1 cellular context compared by ENCODE assay signal in the genomic region with DNA sequence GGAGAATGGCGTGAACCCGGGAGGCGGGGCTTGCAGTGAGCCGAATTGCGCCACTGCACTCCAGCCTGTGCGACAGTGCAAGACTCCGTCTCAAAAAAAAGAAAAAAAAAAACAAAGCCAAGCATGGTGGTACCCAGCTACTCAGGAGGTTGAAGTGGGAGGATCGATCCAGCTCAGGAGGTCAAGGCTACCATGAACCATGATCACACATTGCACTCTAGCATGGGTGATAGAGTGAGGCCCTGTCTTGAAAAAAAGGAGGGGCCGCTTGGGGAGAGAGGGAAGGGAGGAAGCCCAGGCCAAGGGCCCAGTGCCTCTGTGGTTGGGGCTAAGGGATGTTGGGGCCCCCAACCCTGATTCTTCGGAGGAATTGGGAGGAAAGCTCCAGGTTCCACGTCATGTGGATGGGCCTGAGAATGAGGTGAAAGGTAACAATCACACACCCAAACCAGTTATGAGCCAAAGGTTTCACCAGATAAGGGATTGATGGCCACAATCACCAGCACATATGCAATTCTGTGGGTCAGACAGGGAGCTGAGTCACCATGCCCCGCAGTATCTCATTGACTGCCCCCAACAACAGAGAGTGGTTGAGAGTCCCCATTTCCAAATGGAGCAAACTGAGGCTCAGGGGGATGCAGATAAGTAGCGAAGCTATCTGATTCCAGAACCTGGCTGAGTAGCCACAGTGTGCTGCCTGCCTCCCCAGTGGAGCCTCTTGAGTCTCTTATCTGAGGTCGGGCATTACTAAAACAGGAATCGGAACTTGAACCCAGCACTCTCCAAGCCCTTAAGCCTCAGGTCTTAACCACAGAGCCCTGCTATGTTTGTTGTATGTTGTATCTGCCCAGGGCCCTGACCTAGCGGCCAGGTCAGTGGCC.
TF ChIP-seq lines count a peak whose summit lies in the region.

No MANE protein-coding gene starts in this region.

TF ChIP-seq in HepG2, 621 proteins besides CTCF, POLR2A, EP300 and RAD21 (continued from another document and continues in another):
- TF ChIP-seq, protein P1, sequence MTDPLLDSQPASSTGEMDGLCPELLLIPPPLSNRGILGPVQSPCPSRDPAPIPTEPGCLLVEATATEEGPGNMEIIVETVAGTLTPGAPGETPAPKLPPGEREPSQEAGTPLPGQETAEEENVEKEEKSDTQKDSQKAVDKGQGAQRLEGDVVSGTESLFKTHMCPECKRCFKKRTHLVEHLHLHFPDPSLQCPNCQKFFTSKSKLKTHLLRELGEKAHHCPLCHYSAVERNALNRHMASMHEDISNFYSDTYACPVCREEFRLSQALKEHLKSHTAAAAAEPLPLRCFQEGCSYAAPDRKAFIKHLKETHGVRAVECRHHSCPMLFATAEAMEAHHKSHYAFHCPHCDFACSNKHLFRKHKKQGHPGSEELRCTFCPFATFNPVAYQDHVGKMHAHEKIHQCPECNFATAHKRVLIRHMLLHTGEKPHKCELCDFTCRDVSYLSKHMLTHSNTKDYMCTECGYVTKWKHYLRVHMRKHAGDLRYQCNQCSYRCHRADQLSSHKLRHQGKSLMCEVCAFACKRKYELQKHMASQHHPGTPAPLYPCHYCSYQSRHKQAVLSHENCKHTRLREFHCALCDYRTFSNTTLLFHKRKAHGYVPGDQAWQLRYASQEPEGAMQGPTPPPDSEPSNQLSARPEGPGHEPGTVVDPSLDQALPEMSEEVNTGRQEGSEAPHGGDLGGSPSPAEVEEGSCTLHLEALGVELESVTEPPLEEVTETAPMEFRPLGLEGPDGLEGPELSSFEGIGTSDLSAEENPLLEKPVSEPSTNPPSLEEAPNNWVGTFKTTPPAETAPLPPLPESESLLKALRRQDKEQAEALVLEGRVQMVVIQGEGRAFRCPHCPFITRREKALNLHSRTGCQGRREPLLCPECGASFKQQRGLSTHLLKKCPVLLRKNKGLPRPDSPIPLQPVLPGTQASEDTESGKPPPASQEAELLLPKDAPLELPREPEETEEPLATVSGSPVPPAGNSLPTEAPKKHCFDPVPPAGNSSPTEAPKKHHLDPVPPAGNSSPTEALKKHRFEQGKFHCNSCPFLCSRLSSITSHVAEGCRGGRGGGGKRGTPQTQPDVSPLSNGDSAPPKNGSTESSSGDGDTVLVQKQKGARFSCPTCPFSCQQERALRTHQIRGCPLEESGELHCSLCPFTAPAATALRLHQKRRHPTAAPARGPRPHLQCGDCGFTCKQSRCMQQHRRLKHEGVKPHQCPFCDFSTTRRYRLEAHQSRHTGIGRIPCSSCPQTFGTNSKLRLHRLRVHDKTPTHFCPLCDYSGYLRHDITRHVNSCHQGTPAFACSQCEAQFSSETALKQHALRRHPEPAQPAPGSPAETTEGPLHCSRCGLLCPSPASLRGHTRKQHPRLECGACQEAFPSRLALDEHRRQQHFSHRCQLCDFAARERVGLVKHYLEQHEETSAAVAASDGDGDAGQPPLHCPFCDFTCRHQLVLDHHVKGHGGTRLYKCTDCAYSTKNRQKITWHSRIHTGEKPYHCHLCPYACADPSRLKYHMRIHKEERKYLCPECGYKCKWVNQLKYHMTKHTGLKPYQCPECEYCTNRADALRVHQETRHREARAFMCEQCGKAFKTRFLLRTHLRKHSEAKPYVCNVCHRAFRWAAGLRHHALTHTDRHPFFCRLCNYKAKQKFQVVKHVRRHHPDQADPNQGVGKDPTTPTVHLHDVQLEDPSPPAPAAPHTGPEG (CRISPR knock-in tag; IDR thresholded peaks at IDR 0.05), result peak; percentile 20; the same call in 1 of the 2 replicates
- no peak for TF ChIP-seq E2F2 (CRISPR knock-in tag; IDR thresholded peaks at IDR 0.05; ENCODE audit: borderline replicate concordance)
- TF ChIP-seq, protein P2, sequence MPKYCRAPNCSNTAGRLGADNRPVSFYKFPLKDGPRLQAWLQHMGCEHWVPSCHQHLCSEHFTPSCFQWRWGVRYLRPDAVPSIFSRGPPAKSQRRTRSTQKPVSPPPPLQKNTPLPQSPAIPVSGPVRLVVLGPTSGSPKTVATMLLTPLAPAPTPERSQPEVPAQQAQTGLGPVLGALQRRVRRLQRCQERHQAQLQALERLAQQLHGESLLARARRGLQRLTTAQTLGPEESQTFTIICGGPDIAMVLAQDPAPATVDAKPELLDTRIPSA (CRISPR knock-in tag; IDR thresholded peaks at IDR 0.05; ENCODE audit: borderline replicate concordance), result no peak
- no peak for TF ChIP-seq ZNF740 (CRISPR knock-in tag; IDR thresholded peaks at IDR 0.05)
- TF ChIP-seq ZBTB46 (CRISPR knock-in tag; IDR thresholded peaks at IDR 0.05; ENCODE audit: borderline replicate concordance), result no peak
- no peak for TF ChIP-seq HES4 (CRISPR knock-in tag; IDR thresholded peaks at IDR 0.05; ENCODE audit: borderline replicate concordance)
- TF ChIP-seq ZNF550 (CRISPR knock-in tag; IDR thresholded peaks at IDR 0.05; ENCODE audit: borderline replicate concordance), result no peak
- TF ChIP-seq ATAD3A (CRISPR knock-in tag; IDR thresholded peaks at IDR 0.05), result no peak
- TF ChIP-seq SALL2 (CRISPR knock-in tag; IDR thresholded peaks at IDR 0.05), result no peak
- no peak for TF ChIP-seq CREBL2 (CRISPR knock-in tag; IDR thresholded peaks at IDR 0.05; ENCODE audit: borderline replicate concordance)
- no peak for TF ChIP-seq ZNF34 (CRISPR knock-in tag; IDR thresholded peaks at IDR 0.05; ENCODE audit: borderline replicate concordance)
- peak; percentile 46; the same call in 1 of the 2 replicates for TF ChIP-seq HHEX (CRISPR knock-in tag; IDR thresholded peaks at IDR 0.05)
- TF ChIP-seq ZNF598 (CRISPR knock-in tag; IDR thresholded peaks at IDR 0.05; ENCODE audit: borderline replicate concordance), result no peak
- no peak for TF ChIP-seq JARID2 (CRISPR knock-in tag; IDR thresholded peaks at IDR 0.05; ENCODE audit: insufficient replicate concordance)
- TF ChIP-seq KAT2B (IDR thresholded peaks at IDR 0.05; ENCODE audit: borderline replicate concordance, low read depth, low read length), result no peak
- no peak for TF ChIP-seq THRA (CRISPR knock-in tag; IDR thresholded peaks at IDR 0.05; ENCODE audit: borderline replicate concordance)
- no peak for TF ChIP-seq ARNT2 (CRISPR knock-in tag; IDR thresholded peaks at IDR 0.05; ENCODE audit: low read depth)
- no peak for TF ChIP-seq ZNF451 (CRISPR knock-in tag; IDR thresholded peaks at IDR 0.05)
- no peak for TF ChIP-seq CHD4 (IDR thresholded peaks at IDR 0.05; ENCODE audit: borderline replicate concordance, low read length)
- TF ChIP-seq ZKSCAN1 (IDR thresholded peaks at IDR 0.05; ENCODE audit: low read length), result no peak
- TF ChIP-seq MAZ (IDR thresholded peaks at IDR 0.05; ENCODE audit: borderline replicate concordance, low read depth, low read length), result no peak
- peak; percentile 6; the same call in 1 of the 2 replicates for TF ChIP-seq MAZ (CRISPR knock-in tag; IDR thresholded peaks at IDR 0.05; ENCODE audit: low read depth)
- TF ChIP-seq NR2F1 (CRISPR knock-in tag; IDR thresholded peaks at IDR 0.05), result peak; percentile 15 to 57; a peak in 2 of 4 replicates
- no peak; the same call in 1 of the 2 replicates for TF ChIP-seq HDAC1 (CRISPR knock-in tag; IDR thresholded peaks at IDR 0.05)
- TF ChIP-seq ZNF557 (CRISPR knock-in tag; IDR thresholded peaks at IDR 0.05), result no peak
- no peak for TF ChIP-seq ZBTB3 (CRISPR knock-in tag; IDR thresholded peaks at IDR 0.05; ENCODE audit: borderline replicate concordance, low read depth)
- TF ChIP-seq NAIF1 (CRISPR knock-in tag; IDR thresholded peaks at IDR 0.05; ENCODE audit: borderline replicate concordance), result no peak
- TF ChIP-seq GMEB1 (CRISPR knock-in tag; IDR thresholded peaks at IDR 0.05; ENCODE audit: borderline replicate concordance), result no peak; the same call in 1 of the 2 replicates
- TF ChIP-seq ZZZ3 (CRISPR knock-in tag; IDR thresholded peaks at IDR 0.05; ENCODE audit: borderline replicate concordance), result no peak
- no peak for TF ChIP-seq NPAS2 (CRISPR knock-in tag; IDR thresholded peaks at IDR 0.05; ENCODE audit: borderline replicate concordance)
- no peak; the same call in 1 of the 2 replicates for TF ChIP-seq REPIN1 (CRISPR knock-in tag; IDR thresholded peaks at IDR 0.05; ENCODE audit: borderline replicate concordance, low read depth)
- TF ChIP-seq RBM39 (IDR thresholded peaks at IDR 0.05; ENCODE audit: low read depth, low read length, poor library complexity, severe bottlenecking), result no peak
- TF ChIP-seq ZNF513 (CRISPR knock-in tag; conservative IDR thresholded peaks at IDR 0.05), result no peak
- no peak for TF ChIP-seq MZF1 (CRISPR knock-in tag; IDR thresholded peaks at IDR 0.05; ENCODE audit: borderline replicate concordance)
- TF ChIP-seq ZC3H4 (CRISPR knock-in tag; IDR thresholded peaks at IDR 0.05; ENCODE audit: borderline replicate concordance), result no peak
- TF ChIP-seq GTF2F1 (IDR thresholded peaks at IDR 0.05; ENCODE audit: low read length), result no peak
- TF ChIP-seq RFXANK (CRISPR knock-in tag; IDR thresholded peaks at IDR 0.05), result no peak
- peak; percentile 23; the same call in 1 of the 2 replicates for TF ChIP-seq TAF1 (CRISPR knock-in tag; IDR thresholded peaks at IDR 0.05)
- TF ChIP-seq SIX4 (CRISPR knock-in tag; IDR thresholded peaks at IDR 0.05), result no peak
- 0 out of 2 replicates have a peak, but pooled peaks have one; percentile 24 for TF ChIP-seq ZNF331 (CRISPR knock-in tag; IDR thresholded peaks at IDR 0.05)
- no peak for TF ChIP-seq ATF4 (CRISPR knock-in tag; IDR thresholded peaks at IDR 0.05)
- no peak; the same call in 1 of the 2 replicates for TF ChIP-seq ZNF703 (CRISPR knock-in tag; IDR thresholded peaks at IDR 0.05; ENCODE audit: borderline replicate concordance)
